1 cellular context compared by ENCODE assay signal in genomic region chr11:2885676-2886081, GRCh38.
TF ChIP-seq lines count a peak whose summit lies in the region.

Gene CDKN1C, minus strand, starts transcription at chr11:2885775. Its CDS starts 319 bp downstream, at chr11:2885456.

TF ChIP-seq in H1, 55 proteins besides CTCF, POLR2A, EP300 and RAD21 (continued from another document):
- TF ChIP-seq, protein P1, sequence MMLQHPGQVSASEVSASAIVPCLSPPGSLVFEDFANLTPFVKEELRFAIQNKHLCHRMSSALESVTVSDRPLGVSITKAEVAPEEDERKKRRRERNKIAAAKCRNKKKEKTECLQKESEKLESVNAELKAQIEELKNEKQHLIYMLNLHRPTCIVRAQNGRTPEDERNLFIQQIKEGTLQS (IDR thresholded peaks at IDR 0.05; ENCODE audit: insufficient read depth, low read depth, low read length) = no peak
- TF ChIP-seq CEBPB (IDR thresholded peaks at IDR 0.05; ENCODE audit: low read depth, low read length) = no peak
- no peak for TF ChIP-seq CBX5 (IDR thresholded peaks at IDR 0.05; ENCODE audit: low read depth, low read length)
- TF ChIP-seq TAF7 (optimal IDR thresholded peaks at IDR 0.05; ENCODE audit: borderline replicate concordance, low read depth, low read length) = no peak
- no peak for TF ChIP-seq CTBP2 (IDR thresholded peaks at IDR 0.05; ENCODE audit: borderline replicate concordance, insufficient read depth, insufficient read length, low read length)
- TF ChIP-seq TBP (IDR thresholded peaks at IDR 0.05; ENCODE audit: low read depth, low read length) = peak; percentile 95
- TF ChIP-seq SIRT6 (IDR thresholded peaks at IDR 0.05; ENCODE audit: low read length) = no peak
- TF ChIP-seq CBX8 (IDR thresholded peaks at IDR 0.05; ENCODE audit: borderline replicate concordance, low read depth, low read length) = no peak
- TF ChIP-seq EGR1 (IDR thresholded peaks at IDR 0.05; ENCODE audit: borderline replicate concordance, low read depth, low read length) = no peak
- TF ChIP-seq ASH2L (IDR thresholded peaks at IDR 0.05; ENCODE audit: low read length) = no peak
- no peak for TF ChIP-seq JUND (IDR thresholded peaks at IDR 0.05; ENCODE audit: low read length)
- no peak for TF ChIP-seq NANOG (IDR thresholded peaks at IDR 0.05; ENCODE audit: insufficient read depth, low read depth, low read length, poor library complexity, severe bottlenecking)
- TF ChIP-seq POU5F1 (IDR thresholded peaks at IDR 0.05; ENCODE audit: low read depth, low read length) = no peak
- TF ChIP-seq BCL11A (IDR thresholded peaks at IDR 0.05; ENCODE audit: low read depth in 2 of 2, low read length in 2 of 2) = no peak
- no peak for TF ChIP-seq SP2 (IDR thresholded peaks at IDR 0.05; ENCODE audit: low read length)
- TF ChIP-seq TEAD4 (IDR thresholded peaks at IDR 0.05; ENCODE audit: low read depth, low read length) = no peak
- TF ChIP-seq GABPA (IDR thresholded peaks at IDR 0.05; ENCODE audit: borderline replicate concordance, insufficient read depth, low read length) = no peak
- no peak for TF ChIP-seq CHD1 (IDR thresholded peaks at IDR 0.05; ENCODE audit: low read depth, low read length)
- TF ChIP-seq KDM5A (IDR thresholded peaks at IDR 0.05; ENCODE audit: low read length) = no peak
- no peak for TF ChIP-seq SIX5 (IDR thresholded peaks at IDR 0.05; ENCODE audit: low read depth, low read length)
- no peak for TF ChIP-seq ZNF274 (IDR thresholded peaks at IDR 0.05; ENCODE audit: borderline replicate concordance, extremely low read depth, low read length)
- TF ChIP-seq USF2 (IDR thresholded peaks at IDR 0.05; ENCODE audit: low read length) = no peak
- no peak for TF ChIP-seq RNF2 (IDR thresholded peaks at IDR 0.05; ENCODE audit: borderline replicate concordance, low read depth, low read length, missing control alignments, poor library complexity, severe bottlenecking)
- TF ChIP-seq EZH2 (IDR thresholded peaks at IDR 0.05; ENCODE audit: low read depth, low read length, severe bottlenecking) = no peak
- TF ChIP-seq NRF1 (IDR thresholded peaks at IDR 0.05; ENCODE audit: low read depth, low read length) = no peak
- TF ChIP-seq CHD2 (IDR thresholded peaks at IDR 0.05; ENCODE audit: low read length) = no peak
- TF ChIP-seq POLR2AphosphoS5 (IDR thresholded peaks at IDR 0.05; ENCODE audit: low read depth, low read length) = peak; percentile 92
- TF ChIP-seq ATF2 (IDR thresholded peaks at IDR 0.05; ENCODE audit: low read length) = no peak
- TF ChIP-seq PHF8 (conservative IDR thresholded peaks at IDR 0.05; ENCODE audit: low read depth, low read length) = no peak
- TF ChIP-seq SIN3A (conservative IDR thresholded peaks at IDR 0.05 in 1 of 2, IDR thresholded peaks at IDR 0.05 in 1 of 2; ENCODE audit: low read depth in 1 of 2, low read length in 2 of 2) = no peak
- no peak for TF ChIP-seq HDAC2 (IDR thresholded peaks at IDR 0.05; ENCODE audit: borderline replicate concordance in 1 of 2, low read depth in 2 of 2, low read length in 2 of 2)
- TF ChIP-seq BACH1 (IDR thresholded peaks at IDR 0.05; ENCODE audit: low read length) = no peak
- TF ChIP-seq SRF (IDR thresholded peaks at IDR 0.05; ENCODE audit: low read depth, low read length) = no peak
- TF ChIP-seq HDAC6 (IDR thresholded peaks at IDR 0.05; ENCODE audit: low read depth, low read length) = no peak
- TF ChIP-seq RXRA (IDR thresholded peaks at IDR 0.05; ENCODE audit: insufficient read depth, low read depth, low read length) = no peak
- TF ChIP-seq MAX (IDR thresholded peaks at IDR 0.05) = peak; percentile 10; the same call in 1 of the 2 replicates
- TF ChIP-seq CHD7 (IDR thresholded peaks at IDR 0.05; ENCODE audit: insufficient replicate concordance, low read length) = no peak
- peak; percentile 72; the same call in 1 of the 2 replicates for TF ChIP-seq GTF2F1 (IDR thresholded peaks at IDR 0.05; ENCODE audit: borderline replicate concordance, low read depth, low read length)
- TF ChIP-seq FOSL1 (IDR thresholded peaks at IDR 0.05; ENCODE audit: insufficient read depth, low read depth, low read length) = no peak
